9 cellular contexts compared by ENCODE assay signal in the genomic region with DNA sequence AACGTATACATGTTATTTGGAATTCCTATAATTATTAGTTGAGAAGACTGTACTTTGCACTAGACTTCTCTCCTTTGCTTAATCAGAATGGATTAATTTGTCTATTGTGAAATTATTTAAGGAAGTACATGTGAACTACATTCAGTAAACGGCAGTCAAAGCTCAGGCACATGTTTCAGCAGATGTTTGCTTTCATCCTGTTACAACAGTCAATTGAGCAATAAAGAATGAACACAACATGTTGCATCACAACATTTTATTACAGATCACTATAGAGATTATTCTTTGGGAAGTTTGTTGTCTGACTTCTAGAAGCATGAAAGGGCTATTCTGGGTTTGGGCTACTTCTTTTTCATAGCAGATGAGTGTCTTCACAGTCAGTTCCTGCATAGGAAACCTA. TPM values are rescaled to one million over a fixed set of nuclear protein-coding genes. Genes with fewer than 3 reads are reported as not detected.
DNase-seq lines count a peak whose midpoint lies in the region; ATAC-seq and TF ChIP-seq lines count a peak whose summit lies in the region.
"Had no signal": no experiment of that assay in that cellular context is flagged by ENCODE, and none has a peak within 500 bp of the region (broad histone marks: within the 10 kb centered on the region; RNA-seq: fewer than 3 reads in every experiment).

No MANE protein-coding gene starts in this region.

- peaks cover 25% of the 10 kb centered on the region for H3K4me1 ChIP-seq in cardiac muscle cell (ENCODE audit: low read depth)
- H3K4me1 ChIP-seq in upper lobe of right lung: peaks cover 68% of the 10 kb centered on the region
- H3K4me1 ChIP-seq in testis: no peaks in the 10 kb centered on the region

- H3K27me3 Mint-ChIP-seq in activated naive CD4-positive, alpha-beta T cell treated with anti-CD3 and anti-CD28 coated beads, Interleukin-2, amount 50 U/mL, for 24 hours: no peaks in the 10 kb centered on the region

- H3K4me3 Mint-ChIP-seq in activated naive CD4-positive, alpha-beta T cell treated with anti-CD3 and anti-CD28 coated beads, Interleukin-2, amount 50 U/mL, for 24 hours: no peak overlapping the region

- WGBS in testis, 2 donors: 76 to 91% methylated on average over 2 of the region's 2 CpGs

- H3K36me3 ChIP-seq in cardiac muscle cell (no peaks in the 10 kb centered on the region), upper lobe of right lung (no peaks in the 10 kb centered on the region), testis (ENCODE audit: low read depth, missing control alignments) (no peaks in the 10 kb centered on the region)

- H3K9me3 Mint-ChIP-seq in activated naive CD4-positive, alpha-beta T cell treated with anti-CD3 and anti-CD28 coated beads, Interleukin-2, amount 50 U/mL, for 24 hours: no peaks in the 10 kb centered on the region
- peaks cover 0 to 4% of the 10 kb centered on the region in 2 donors for H3K9me3 Mint-ChIP-seq in activated naive CD4-positive, alpha-beta T cell treated with anti-CD3 and anti-CD28 coated beads, Interleukin-2, amount 50 U/mL, for 72 hours

- no peak overlapping the region for H3K4me3 ChIP-seq in cardiac muscle cell
- no peak overlapping the region for H3K4me3 ChIP-seq in upper lobe of right lung
- no peak overlapping the region for H3K4me3 ChIP-seq in testis

- TF ChIP-seq POLR2A in testis (IDR thresholded peaks at IDR 0.05): no peak

- ATAC-seq in activated naive CD4-positive, alpha-beta T cell treated with anti-CD3 and anti-CD28 coated beads, Interleukin-2, amount 50 U/mL, for 72 hours: no peak
- ATAC-seq in upper lobe of right lung: peak; percentile 66
- ATAC-seq in HG02759 (IDR thresholded peaks at IDR 0.05; ENCODE audit: unreplicated experiment): no peak

- no peaks in the 10 kb centered on the region for H3K27me3 ChIP-seq in cardiac muscle cell
- H3K27me3 ChIP-seq in upper lobe of right lung: no peaks in the 10 kb centered on the region
- no peaks in the 10 kb centered on the region for H3K27me3 ChIP-seq in testis

- TF ChIP-seq CTCF in cardiac muscle cell (IDR thresholded peaks at IDR 0.05; ENCODE audit: low read depth, low read length) (no peak), upper lobe of right lung (IDR thresholded peaks at IDR 0.05) (no peak), testis (IDR thresholded peaks at IDR 0.05) (no peak)

- peaks cover 16% of the 10 kb centered on the region for H3K36me3 Mint-ChIP-seq in activated naive CD4-positive, alpha-beta T cell treated with anti-CD3 and anti-CD28 coated beads, Interleukin-2, amount 50 U/mL, for 24 hours
- H3K36me3 Mint-ChIP-seq in activated naive CD4-positive, alpha-beta T cell treated with anti-CD3 and anti-CD28 coated beads, Interleukin-2, amount 50 U/mL, for 72 hours: peaks cover 11 to 47% of the 10 kb centered on the region in 2 donors

- H3K27ac ChIP-seq in cardiac muscle cell: peak overlapping the region; percentile 7
- H3K27ac ChIP-seq in upper lobe of right lung: peak overlapping the region; percentile 73
- no peak overlapping the region for H3K27ac ChIP-seq in testis

- H3K4me1 Mint-ChIP-seq in activated naive CD4-positive, alpha-beta T cell treated with anti-CD3 and anti-CD28 coated beads, Interleukin-2, amount 50 U/mL, for 24 hours: peaks cover 63% of the 10 kb centered on the region

- H3K9me3 ChIP-seq in cardiac muscle cell (ENCODE audit: low read depth) (no peaks in the 10 kb centered on the region), upper lobe of right lung (no peaks in the 10 kb centered on the region), testis (no peaks in the 10 kb centered on the region)

- intact Hi-C loops in upper lobe of right lung (cut with DNase I): no loop called here
- intact Hi-C loops in testis (cut with DNase I; ENCODE audit: low total_unique reads): no loop called here

- peak overlapping the region; percentile 13 for H3K27ac Mint-ChIP-seq in activated naive CD4-positive, alpha-beta T cell treated with anti-CD3 and anti-CD28 coated beads, Interleukin-2, amount 50 U/mL, for 24 hours
- H3K27ac Mint-ChIP-seq in activated naive CD4-positive, alpha-beta T cell treated with anti-CD3 and anti-CD28 coated beads, Interleukin-2, amount 50 U/mL, for 72 hours: no peak overlapping the region

- no peak for DNase-seq in activated naive CD4-positive, alpha-beta T cell treated with anti-CD3 and anti-CD28 coated beads, Interleukin-2, amount 50 U/mL, for 72 hours (ENCODE audit: low spot score in 2 of 2)
- DNase-seq in SW480 (ENCODE audit: low spot score) (peak; percentile 2), cardiac muscle cell (ENCODE audit: low read depth in 1 of 2, low spot score in 1 of 2) (peak in 1 of 2 donors; percentile 93), upper lobe of right lung (no peak), testis (no peak)
- no peak for DNase-seq in activated CD4-positive, alpha-beta T cell treated with anti-CD3 and anti-CD28 coated beads for 48 hours
- DNase-seq: caudate nucleus had no signal

RNA-seq across cellular contexts. Expression of gene RAB27A, which starts 39.2 kb away (rescaled TPM):
- total RNA-seq in activated naive CD4-positive, alpha-beta T cell treated with anti-CD3 and anti-CD28 coated beads, Interleukin-2, amount 50 U/mL, for 72 hours: 100 to 1,000 TPM in 1 of 2 donors, 10 to 100 TPM in 1; 99.3 to 111 TPM
- 5.3 and 7.7 TPM in 2 replicates for total RNA-seq in cardiac muscle cell
- 11.9 and 15.2 TPM in 2 replicates for polyA plus RNA-seq in cardiac muscle cell
- 72.5 TPM for total RNA-seq in upper lobe of right lung
- total RNA-seq in testis: 10 to 100 TPM; 13.1 to 13.7 TPM
- polyA plus RNA-seq in testis (ENCODE audit: insufficient read depth, low read depth, low replicate concordance): 19.2 TPM

RNA-seq across cellular contexts. Expression of gene RSL24D1, which starts 53.7 kb away (rescaled TPM):
- total RNA-seq in activated naive CD4-positive, alpha-beta T cell treated with anti-CD3 and anti-CD28 coated beads, Interleukin-2, amount 50 U/mL, for 72 hours: 100 to 1,000 TPM; 133 to 137 TPM
- total RNA-seq in cardiac muscle cell (30.3 and 45.8 TPM in 2 replicates), upper lobe of right lung (62.1 TPM), testis (10 to 100 TPM; 47.2 to 48.4 TPM)
- polyA plus RNA-seq in cardiac muscle cell (46.1 and 69.7 TPM in 2 replicates), testis (ENCODE audit: insufficient read depth, low read depth, low replicate concordance) (62.7 TPM)

Comparison
In these comparisons a context has a peak if more than half of its experiments do, and no peak if none do; other contexts are left out.
1. H3K27ac ChIP-seq: peak in cardiac muscle cell (single experiment) and upper lobe of right lung (single experiment); none in testis (0 of 2).